8 cellular contexts compared by ENCODE assay signal in genomic region chr12:122835693-122836026, GRCh38. TPM values are rescaled to one million over a fixed set of nuclear protein-coding genes. Genes with fewer than 3 reads are reported as not detected.
DNase-seq lines count a peak whose midpoint lies in the region; ATAC-seq and TF ChIP-seq lines count a peak whose summit lies in the region.

No MANE protein-coding gene starts in this region.

- no peaks in the 10 kb centered on the region for H3K9me3 ChIP-seq in OCI-LY3 (ENCODE audit: insufficient read depth, low read length)
- H3K9me3 ChIP-seq in duodenal mucosa (ENCODE audit: control insufficient read depth in 1 of 2, low read length in 2 of 2) = no peaks in the 10 kb centered on the region
- no peaks in the 10 kb centered on the region for H3K9me3 ChIP-seq in mesodermal cell (ENCODE audit: control insufficient read depth, low read length)

- H3K4me1 ChIP-seq in OCI-LY3 (ENCODE audit: low read length) (peaks cover 12% of the 10 kb centered on the region; the same call in 1 of the 2 replicates), duodenal mucosa (ENCODE audit: control insufficient read depth in 1 of 2, insufficient read depth in 2 of 2, low read length in 2 of 2) (peaks cover 32 to 44% of the 10 kb centered on the region in 2 donors), mesodermal cell (ENCODE audit: control insufficient read depth, insufficient read depth, low read length, poor library complexity, severe bottlenecking) (peaks cover 4% of the 10 kb centered on the region), urinary bladder (ENCODE audit: insufficient read depth) (no peaks in the 10 kb centered on the region)

- H3K4me2 ChIP-seq in OCI-LY3 (ENCODE audit: low read length) = peak overlapping the region; percentile 99

- H3K27me3 ChIP-seq in OCI-LY3 (ENCODE audit: low read depth, low read length) (peaks cover 54% of the 10 kb centered on the region), duodenal mucosa (ENCODE audit: control insufficient read depth in 1 of 2, insufficient read depth in 2 of 2, low read length in 2 of 2) (no peaks in the 10 kb centered on the region)

- H3K36me3 ChIP-seq in OCI-LY3 (replicated peaks; ENCODE audit: low read depth, low read length) (no peaks in the 10 kb centered on the region), duodenal mucosa (ENCODE audit: control insufficient read depth in 1 of 2, insufficient read depth in 2 of 2, low read length in 2 of 2) (peaks cover 0 to 16% of the 10 kb centered on the region in 2 donors), mesodermal cell (ENCODE audit: control insufficient read depth, insufficient read depth, low read length) (no peaks in the 10 kb centered on the region), urinary bladder (ENCODE audit: insufficient read depth) (no peaks in the 10 kb centered on the region)

- H4K20me1 ChIP-seq in OCI-LY3 (ENCODE audit: insufficient read depth, low read length) = no peaks in the 10 kb centered on the region

- H2AFZ ChIP-seq in OCI-LY3 (ENCODE audit: low read depth, low read length) = peak overlapping the region; percentile 53; the same call in 1 of the 2 replicates

- ATAC-seq in GM19372 (IDR thresholded peaks at IDR 0.05; ENCODE audit: low read depth, unreplicated experiment) = peak; percentile 31
- no peak for ATAC-seq in GM19467 (IDR thresholded peaks at IDR 0.05; ENCODE audit: unreplicated experiment)
- no peak for ATAC-seq in HG02938 (IDR thresholded peaks at IDR 0.05; ENCODE audit: unreplicated experiment)

- no peak for TF ChIP-seq CTCF in OCI-LY3 (IDR thresholded peaks at IDR 0.05; ENCODE audit: low read depth, low read length)

- H3K27ac ChIP-seq in OCI-LY3 (ENCODE audit: low read length) = no peak overlapping the region
- H3K27ac ChIP-seq in duodenal mucosa (ENCODE audit: low read depth, low read length) = peak overlapping the region; percentile 60
- H3K27ac ChIP-seq in mesodermal cell (ENCODE audit: low read depth, low read length, severe bottlenecking) = no peak overlapping the region
- peak overlapping the region; percentile 86 for H3K27ac ChIP-seq in urinary bladder (ENCODE audit: low read depth)

- H3K9ac ChIP-seq in OCI-LY3 (ENCODE audit: low read length) = peak overlapping the region; percentile 58
- H3K9ac ChIP-seq in duodenal mucosa (ENCODE audit: low read depth in 1 of 2, low read length in 2 of 2) = peak overlapping the region; percentile 56 to 80

- H3K4me3 ChIP-seq in OCI-LY3 (ENCODE audit: low read length) (peak overlapping the region; percentile 86), duodenal mucosa (ENCODE audit: low read depth in 1 of 2, low read length in 2 of 2) (peak overlapping the region; percentile 78 to 86), mesodermal cell (ENCODE audit: extremely low read depth, insufficient read depth, low read length, poor library complexity, severe bottlenecking) (peak overlapping the region; percentile 53), urinary bladder (ENCODE audit: low read depth, low read length) (peak overlapping the region; percentile 81)

- no peaks in the 10 kb centered on the region for H3K79me2 ChIP-seq in OCI-LY3 (ENCODE audit: low read length)

- WGBS in mesodermal cell (ENCODE audit: insufficient coverage in 2 of 2), 2 experiments = 0% methylated on average over 34 to 49 of the region's 52 CpGs
- under 1% methylated on average over 47 of the region's 52 CpGs for WGBS in urinary bladder

- peak; percentile 61 for DNase-seq in AG08396 (ENCODE audit: low spot score)

RNA-seq across cellular contexts. Expression of gene HIP1R, which starts 0.4 kb away (rescaled TPM):
- 11.2 TPM for polyA plus RNA-seq in mesodermal cell (2013, experiment 1 of 2)
- polyA plus RNA-seq in mesodermal cell (2013, experiment 2 of 2) = 8.2 TPM
- 17.2 TPM for total RNA-seq in urinary bladder
- 16.5 TPM for polyA plus RNA-seq in urinary bladder

Comparison
In these comparisons a context has a peak if more than half of its experiments do, and no peak if none do; other contexts are left out.
1. H3K27ac ChIP-seq: peak in duodenal mucosa (single experiment) and urinary bladder (single experiment); none in OCI-LY3 (single experiment) and mesodermal cell (single experiment).
2. Peak in every context shown above with its lines, with median percentiles within 50 percentile points of each other: H3K4me3 ChIP-seq.